Comparison of ENCODE assay signal across 1 cellular context in genomic region chr12:123141615-123142517, GRCh38.
TF ChIP-seq lines count a peak whose summit lies in the region.

No MANE protein-coding gene starts in this region.

TF ChIP-seq in HepG2, 621 proteins besides CTCF, POLR2A, EP300 and RAD21 (continued from another document and continues in another):
- TF ChIP-seq RERE (CRISPR knock-in tag; IDR thresholded peaks at IDR 0.05; ENCODE audit: low read depth) (0 out of 2 replicates have a peak, but pooled peaks have one; percentile 22), MZF1 (CRISPR knock-in tag; IDR thresholded peaks at IDR 0.05; ENCODE audit: borderline replicate concordance) (no peak), SNAPC5 (CRISPR knock-in tag; IDR thresholded peaks at IDR 0.05; ENCODE audit: borderline replicate concordance) (no peak), ZBTB1 (CRISPR knock-in tag; IDR thresholded peaks at IDR 0.05; ENCODE audit: borderline replicate concordance) (no peak), TEF (CRISPR knock-in tag; IDR thresholded peaks at IDR 0.05) (no peak), CBX5 (CRISPR knock-in tag; IDR thresholded peaks at IDR 0.05; ENCODE audit: borderline replicate concordance) (no peak), FOXA3 (CRISPR knock-in tag; IDR thresholded peaks at IDR 0.05) (peak; percentile 52), ZNF788 (CRISPR knock-in tag; IDR thresholded peaks at IDR 0.05; ENCODE audit: borderline replicate concordance) (peak; percentile 47; the same call in 1 of the 2 replicates), KLF13 (CRISPR knock-in tag; IDR thresholded peaks at IDR 0.05) (no peak), TRAFD1 (CRISPR knock-in tag; IDR thresholded peaks at IDR 0.05; ENCODE audit: borderline replicate concordance) (no peak), MAF1 (CRISPR knock-in tag; IDR thresholded peaks at IDR 0.05; ENCODE audit: borderline replicate concordance) (no peak), E2F2 (CRISPR knock-in tag; IDR thresholded peaks at IDR 0.05; ENCODE audit: borderline replicate concordance) (no peak), SATB2 (CRISPR knock-in tag; IDR thresholded peaks at IDR 0.05) (no peak), PBX2 (CRISPR knock-in tag; IDR thresholded peaks at IDR 0.05) (no peak), ZNF333 (CRISPR knock-in tag; IDR thresholded peaks at IDR 0.05; ENCODE audit: borderline replicate concordance) (no peak), SMAD3 (CRISPR knock-in tag; IDR thresholded peaks at IDR 0.05) (0 out of 2 replicates have a peak, but pooled peaks have one; percentile 30), IRX3 (CRISPR knock-in tag; IDR thresholded peaks at IDR 0.05; ENCODE audit: borderline replicate concordance, low read depth) (0 out of 2 replicates have a peak, but pooled peaks have one; percentile 45), ZNF281 (CRISPR knock-in tag; IDR thresholded peaks at IDR 0.05; ENCODE audit: borderline replicate concordance) (peak; percentile 69; the same call in 1 of the 2 replicates), RNF2 (conservative IDR thresholded peaks at IDR 0.05; ENCODE audit: low read depth) (no peak), ZNF7 (CRISPR knock-in tag; IDR thresholded peaks at IDR 0.05) (peak; percentile 16; the same call in 1 of the 2 replicates), HNRNPL (IDR thresholded peaks at IDR 0.05; ENCODE audit: low read depth, low read length) (0 out of 2 replicates have a peak, but pooled peaks have one; percentile 2), ZNF800 (CRISPR knock-in tag; IDR thresholded peaks at IDR 0.05) (no peak), MAZ (IDR thresholded peaks at IDR 0.05; ENCODE audit: borderline replicate concordance, low read depth, low read length) (peak; percentile 44; the same call in 1 of the 2 replicates), MAZ (CRISPR knock-in tag; IDR thresholded peaks at IDR 0.05; ENCODE audit: low read depth) (0 out of 2 replicates have a peak, but pooled peaks have one; percentile 6), ASH2L (IDR thresholded peaks at IDR 0.05; ENCODE audit: insufficient read length, low read depth, low read length) (peak; percentile 57), ZXDC (CRISPR knock-in tag; IDR thresholded peaks at IDR 0.05) (no peak), HOXA5 (CRISPR knock-in tag; IDR thresholded peaks at IDR 0.05) (no peak), CBX2 (IDR thresholded peaks at IDR 0.05; ENCODE audit: low read depth, low read length) (no peak), CBX2 (CRISPR knock-in tag; IDR thresholded peaks at IDR 0.05; ENCODE audit: low read depth) (no peak), ELF4 (CRISPR knock-in tag; IDR thresholded peaks at IDR 0.05; ENCODE audit: borderline replicate concordance) (peak; percentile 49; the same call in 1 of the 2 replicates), SPEN (CRISPR knock-in tag; IDR thresholded peaks at IDR 0.05; ENCODE audit: low read depth) (no peak), NCOR1 (IDR thresholded peaks at IDR 0.05; ENCODE audit: borderline replicate concordance, low read length) (peak; percentile 59; the same call in 1 of the 2 replicates), NPAS2 (CRISPR knock-in tag; IDR thresholded peaks at IDR 0.05; ENCODE audit: borderline replicate concordance) (no peak), SRF (IDR thresholded peaks at IDR 0.05; ENCODE audit: low read depth, low read length) (no peak), SIN3A (IDR thresholded peaks at IDR 0.05; ENCODE audit: borderline replicate concordance, low read depth, low read length) (0 out of 2 replicates have a peak, but pooled peaks have one; percentile 46), MED13 (CRISPR knock-in tag; IDR thresholded peaks at IDR 0.05) (no peak), ZNF792 (CRISPR knock-in tag; IDR thresholded peaks at IDR 0.05) (peak; percentile 64; the same call in 1 of the 2 replicates), ZNF331 (CRISPR knock-in tag; IDR thresholded peaks at IDR 0.05) (peak; percentile 84), CBFB (CRISPR knock-in tag; IDR thresholded peaks at IDR 0.05) (no peak), HDAC1 (CRISPR knock-in tag; IDR thresholded peaks at IDR 0.05) (peak; percentile 53), ZNF451 (CRISPR knock-in tag; IDR thresholded peaks at IDR 0.05) (no peak), ZNF672 (CRISPR knock-in tag; IDR thresholded peaks at IDR 0.05) (no peak), ZSCAN12 (CRISPR knock-in tag; IDR thresholded peaks at IDR 0.05) (no peak), SIX4 (CRISPR knock-in tag; IDR thresholded peaks at IDR 0.05) (peak; percentile 50; the same call in 1 of the 2 replicates), ZFX (CRISPR knock-in tag; IDR thresholded peaks at IDR 0.05; ENCODE audit: low read depth) (peak; percentile 19; the same call in 1 of the 2 replicates)
